16 cellular contexts compared by ENCODE assay signal in genomic region chr4:114921790-114922581, GRCh38.
DNase-seq lines count a peak whose midpoint lies in the region; ATAC-seq, FAIRE-seq and TF ChIP-seq lines count a peak whose summit lies in the region.
"Had no signal": no experiment of that assay in that cellular context is flagged by ENCODE, and none has a peak within 500 bp of the region (broad histone marks: within the 10 kb centered on the region; RNA-seq: fewer than 3 reads in every experiment).

No MANE protein-coding gene starts in this region.

- no peak for FAIRE-seq in HepG2 (lab: Jason Lieb, UNC)
- FAIRE-seq: GM18507, islet of Langerhans had no signal

- WGBS in HepG2 (ENCODE audit: low lambda C conversion rate) = 37% methylated on average over 11 of the region's 12 CpGs

- in situ Hi-C loops in SK-MEL-5 (cut with HindIII; ENCODE audit: low pct_unique_long_range_greater_than_20kb, low sequenced_read_pairs) (no loop called here), HepG2 (cut with HindIII; ENCODE audit: extremely low pct_ligation_motif_present, low pct_unique_long_range_greater_than_20kb) (no loop called here)

- no peaks in the 10 kb centered on the region for H3K36me3 ChIP-seq in HepG2 (replicated peaks in 1 of 2; ENCODE audit: control insufficient read depth in 1 of 2, insufficient read depth in 2 of 2, low read length in 2 of 2)
- H3K36me3 ChIP-seq: BE2C had no signal

- POLR2A ChIA-PET in HepG2 (lab: Yijun Ruan, JAX) = no interaction called here

- no peaks in the 10 kb centered on the region for H3K9me3 ChIP-seq in HepG2 (ENCODE audit: low read length)
- H3K9me3 ChIP-seq: BE2C had no signal

- no peaks in the 10 kb centered on the region for H4K20me1 ChIP-seq in HepG2 (ENCODE audit: insufficient read depth, low read length)

- H2AFZ ChIP-seq in HepG2 (ENCODE audit: low read length) = no peak overlapping the region

- peak; percentile 6 for DNase-seq in Daoy (ENCODE audit: low read depth)
- peak; percentile 26 to 38 for DNase-seq in NCI-H187 (lab: John Stamatoyannopoulos, UW)
- DNase-seq in SK-MEL-5 (ENCODE audit: low read depth, low spot score) = peak; percentile 67
- peak; percentile 1 for DNase-seq in HepG2 (ENCODE audit: low spot score)
- DNase-seq in activated gamma-delta T cell treated with Interleukin-2 at 50 U/mL for 16 hours = no peak
- no peak for DNase-seq in NCI-H1092 (lab: John Stamatoyannopoulos, UW)
- DNase-seq: activated T-cell treated with anti-CD3 and anti-CD28 coated beads, Interleukin-2, amount 50 U/mL, for 24 hours; BE2C; foreskin fibroblast had no signal

- no peaks in the 10 kb centered on the region for H3K79me2 ChIP-seq in HepG2 (ENCODE audit: insufficient read depth, low read length)

- no peak for TF ChIP-seq RAD21 in HepG2 (CRISPR knock-in tag; IDR thresholded peaks at IDR 0.05)

- TF ChIP-seq EP300 in HepG2 (IDR thresholded peaks at IDR 0.05; ENCODE audit: low read depth in 2 of 2, low read length in 2 of 2) (no peak), HepG2 (CRISPR knock-in tag; IDR thresholded peaks at IDR 0.05; ENCODE audit: borderline replicate concordance) (no peak)

- no peak overlapping the region for H3K4me2 ChIP-seq in HepG2 (ENCODE audit: low read depth, low read length)
- H3K4me2 ChIP-seq: KMS-11 had no signal

- H3K4me1 ChIP-seq in HepG2 (ENCODE audit: insufficient read depth, low read length) = 0 out of 2 replicates have a peak, but pooled peaks cover 9% of the 10 kb centered on the region
- H3K4me1 ChIP-seq: BE2C had no signal

- intact Hi-C loops in HepG2 (cut with micrococcal nuclease; ENCODE audit: unreplicated experiment) = no loop called here

- no peak overlapping the region for H3K9ac ChIP-seq in HepG2 (ENCODE audit: insufficient read depth, low read depth, low read length)
- H3K9ac ChIP-seq: KMS-11 had no signal

- no TSS peak for BruUV-seq in HepG2 (replicated peaks; lab: Mats Ljungman, UMichigan)

- H3K27ac ChIP-seq in HepG2 (ENCODE audit: extremely low read length, insufficient read depth, low read length) = no peak overlapping the region
- H3K27ac ChIP-seq: KMS-11, SK-N-MC had no signal

- CTCF ChIA-PET in HepG2 (lab: Yijun Ruan, JAX; ENCODE audit: low intra/inter-chr PET ratio, low total read pairs) = no interaction called here

- no peak for TF ChIP-seq CTCF in HepG2 (CRISPR knock-in tag; IDR thresholded peaks at IDR 0.05)

- ATAC-seq in HepG2 (peak; percentile 63), GM21529 (IDR thresholded peaks at IDR 0.05; ENCODE audit: unreplicated experiment) (no peak), GM19328 (IDR thresholded peaks at IDR 0.05; ENCODE audit: unreplicated experiment) (no peak)
- ATAC-seq: right cardiac atrium had no signal

- no peak for TF ChIP-seq POLR2A in HepG2 (IDR thresholded peaks at IDR 0.05; ENCODE audit: insufficient read depth in 1 of 2, low read depth in 2 of 2, low read length in 2 of 2)

- H3K27me3 ChIP-seq in HepG2 (ENCODE audit: control insufficient read depth in 1 of 2, insufficient read depth in 2 of 2, low read length in 2 of 2) = no peaks in the 10 kb centered on the region; a peak in 1 of 5 replicates
- H3K27me3 ChIP-seq: BE2C had no signal

- no peak overlapping the region for H3K4me3 ChIP-seq in HepG2 (replicated peaks in 1 of 3; ENCODE audit: insufficient read depth in 1 of 3, low read depth in 2 of 3, low read length in 3 of 3)
- H3K4me3 ChIP-seq: SK-N-MC had no signal

TF ChIP-seq in HepG2, 621 proteins besides CTCF, POLR2A, EP300 and RAD21:
- TF ChIP-seq EHMT2 (IDR thresholded peaks at IDR 0.05; ENCODE audit: borderline replicate concordance, low read depth, low read length) = no peak
- TF ChIP-seq NR2F6 (IDR thresholded peaks at IDR 0.05) = 0 out of 2 replicates have a peak, but pooled peaks have one; percentile 29
- TF ChIP-seq NR2F6 (CRISPR knock-in tag; IDR thresholded peaks at IDR 0.05) = no peak
- no peak for TF ChIP-seq GABPA (IDR thresholded peaks at IDR 0.05; ENCODE audit: low read depth, low read length)
- peak; percentile 29; the same call in 1 of the 2 replicates for TF ChIP-seq GABPA (CRISPR knock-in tag; IDR thresholded peaks at IDR 0.05; ENCODE audit: low read depth)
- peak; percentile 34; the same call in 1 of the 2 replicates for TF ChIP-seq NR2C2 (CRISPR knock-in tag; IDR thresholded peaks at IDR 0.05; ENCODE audit: borderline replicate concordance)
- TF ChIP-seq ZNF770 (CRISPR knock-in tag; IDR thresholded peaks at IDR 0.05) = no peak
- TF ChIP-seq ZNF180 (CRISPR knock-in tag; IDR thresholded peaks at IDR 0.05; ENCODE audit: borderline replicate concordance, low read depth) = no peak
- no peak for TF ChIP-seq ZNF883 (CRISPR knock-in tag; IDR thresholded peaks at IDR 0.05; ENCODE audit: not compliant biosample characterization)
- TF ChIP-seq MXI1 (IDR thresholded peaks at IDR 0.05; ENCODE audit: borderline replicate concordance, low read depth, low read length) = no peak
- TF ChIP-seq ARNT2 (CRISPR knock-in tag; IDR thresholded peaks at IDR 0.05; ENCODE audit: low read depth) = no peak
TF ChIP-seq in HepG2: peak in this region for 3.

Comparison
In these comparisons a context has a peak if more than half of its experiments do, and no peak if none do; other contexts are left out.
1. DNase-seq: peak in Daoy (single experiment), NCI-H187 (2 of 2), SK-MEL-5 (single experiment) and HepG2 (single experiment); none in activated gamma-delta T cell treated with Interleukin-2 at 50 U/mL for 16 hours (single experiment) and NCI-H1092 (single experiment).